11 cellular contexts compared by ENCODE assay signal in the genomic region with DNA sequence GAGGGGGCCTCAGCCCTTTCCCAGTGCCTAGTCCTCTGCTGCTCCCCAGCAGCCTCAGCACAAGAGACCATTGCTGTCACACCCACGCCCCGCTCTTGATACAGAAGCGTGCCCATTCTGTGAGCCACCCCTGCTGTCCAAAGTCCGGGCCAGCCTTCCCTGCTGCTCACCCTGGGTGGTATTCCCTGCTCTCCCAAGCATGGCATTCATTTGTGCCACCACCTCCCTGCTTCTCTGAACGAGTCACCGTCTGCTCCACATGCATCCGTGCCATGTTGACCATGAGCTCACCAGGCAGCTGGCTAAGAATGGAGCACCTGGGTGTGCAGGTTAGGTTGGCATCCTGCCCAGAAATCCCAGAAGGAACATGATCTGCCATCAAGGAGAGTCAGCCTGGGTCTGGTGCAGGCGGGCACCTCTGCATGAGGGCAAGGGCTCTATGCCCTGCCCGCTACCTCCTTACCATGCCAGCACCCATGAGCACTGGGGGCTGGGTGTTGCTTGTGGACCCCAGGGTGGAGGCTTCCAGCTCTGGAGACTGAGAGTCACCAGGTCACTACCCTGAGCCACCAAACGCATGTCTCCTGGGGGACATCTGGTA.
A peak's percentile ranks its signal among the peaks of the same experiment; 100 is the strongest.
DNase-seq lines count a peak whose midpoint lies in the region; ATAC-seq, FAIRE-seq and TF ChIP-seq lines count a peak whose summit lies in the region.
"Had no signal": no experiment of that assay in that cellular context is flagged by ENCODE, and none has a peak within 500 bp of the region (broad histone marks: within the 10 kb centered on the region; RNA-seq: fewer than 3 reads in every experiment).

No MANE protein-coding gene starts in this region.

- H3K27me3 ChIP-seq in body of pancreas (no peaks in the 10 kb centered on the region), pancreas (no peaks in the 10 kb centered on the region)

- no peak overlapping the region for H3K4me3 ChIP-seq in body of pancreas
- H3K4me3 ChIP-seq in pancreas, result no peak overlapping the region

- no peak for ATAC-seq in body of pancreas
- ATAC-seq in pancreas, result peak in 3 of 4 donors; percentile 14 to 37 (median 35)
- no peak for ATAC-seq in GM19324 (IDR thresholded peaks at IDR 0.05; ENCODE audit: low FRiP score, unreplicated experiment)
- no peak for ATAC-seq in HG02623 (IDR thresholded peaks at IDR 0.05; ENCODE audit: unreplicated experiment)
- no peak for ATAC-seq in HG03280 (IDR thresholded peaks at IDR 0.05; ENCODE audit: unreplicated experiment)
- ATAC-seq: activated naive CD8-positive, alpha-beta T cell treated with anti-CD3 and anti-CD28 coated beads, Interleukin-2, amount 50 U/mL, for 24 hours; natural killer cell had no signal

- DNase-seq in DMS79 treated with DMSO at 0.1 percent for 48 hours (lab: John Stamatoyannopoulos, UW) (peak; percentile 88), NCI-H2029 (lab: John Stamatoyannopoulos, UW) (peak; percentile 95), body of pancreas (peak; percentile 28 to 50 (median 37)), pancreas (no peak)
- DNase-seq: activated naive CD8-positive, alpha-beta T cell treated with anti-CD3 and anti-CD28 coated beads, Interleukin-2, amount 50 U/mL, for 24 hours; natural killer cell; NCI-H1436 treated with DMSO at 0.1 percent for 48 hours; RPMI8226 had no signal

- no peak for TF ChIP-seq POLR2A in body of pancreas (IDR thresholded peaks at IDR 0.05)

- no peaks in the 10 kb centered on the region for H3K4me1 ChIP-seq in body of pancreas
- H3K4me1 ChIP-seq in pancreas, result no peaks in the 10 kb centered on the region

- H3K36me3 ChIP-seq in body of pancreas (replicated peaks in 1 of 2; ENCODE audit: insufficient read depth in 1 of 2, low read depth in 2 of 2) (no peaks in the 10 kb centered on the region), pancreas (no peaks in the 10 kb centered on the region)

- intact Hi-C loops in body of pancreas (cut with DNase I) (no loop called here), pancreas (cut with DNase I) (no loop called here)

- H3K27ac ChIP-seq in body of pancreas, result no peak overlapping the region
- no peak overlapping the region for H3K27ac ChIP-seq in pancreas

- 50 to 61% methylated on average over 6 to 10 of the region's 10 CpGs for WGBS in body of pancreas, 2 donors
- whole genome bisulfite sequencing in pancreas, 2 donors, result 55 to 60% methylated on average over 10 of the region's 10 CpGs

- H3K9me3 ChIP-seq in body of pancreas, result no peaks in the 10 kb centered on the region
- H3K9me3 ChIP-seq in pancreas, result no peaks in the 10 kb centered on the region

- FAIRE-seq in pancreas (lab: Jason Lieb, UNC), result no peak

- no peak for TF ChIP-seq CTCF in body of pancreas (IDR thresholded peaks at IDR 0.05)
- TF ChIP-seq CTCF in pancreas (IDR thresholded peaks at IDR 0.05), result no peak

Comparison
In these comparisons a context has a peak if more than half of its experiments do, and no peak if none do; other contexts are left out.
1. DNase-seq: peak in DMS79 treated with DMSO at 0.1 percent for 48 hours (single experiment), NCI-H2029 (single experiment) and body of pancreas (4 of 4); none in pancreas (0 of 6).
2. ATAC-seq: peak in pancreas (3 of 4); none in body of pancreas (single experiment), GM19324 (single experiment), HG02623 (single experiment) and HG03280 (single experiment).